ENCODE assay signal across 29 cellular contexts in genomic region chr5:131441184-131441583, GRCh38.
DNase-seq lines count a peak whose midpoint lies in the region; ATAC-seq and TF ChIP-seq lines count a peak whose summit lies in the region.
"Had no signal": no experiment of that assay in that cellular context is flagged by ENCODE, and none has a peak within 500 bp of the region (broad histone marks: within the 10 kb centered on the region; RNA-seq: fewer than 3 reads in every experiment).

No MANE protein-coding gene starts in this region.

- no peaks in the 10 kb centered on the region for H3K4me1 ChIP-seq in CD8-positive, alpha-beta T cell (ENCODE audit: insufficient read depth, low read length)
- H3K4me1 ChIP-seq in naive thymus-derived CD4-positive, alpha-beta T cell (ENCODE audit: control insufficient read depth in 2 of 2, insufficient read depth in 2 of 2, low read length in 2 of 2), result no peaks in the 10 kb centered on the region

- H3K27me3 ChIP-seq in CD8-positive, alpha-beta T cell (ENCODE audit: insufficient read depth, low read length), result no peaks in the 10 kb centered on the region
- no peaks in the 10 kb centered on the region for H3K27me3 ChIP-seq in naive thymus-derived CD4-positive, alpha-beta T cell (ENCODE audit: control insufficient read depth in 2 of 2, insufficient read depth in 2 of 2, low read length in 2 of 2)
- H3K27me3 ChIP-seq: heart right ventricle had no signal

- intact Hi-C loops in CD8-positive, alpha-beta T cell (cut with DNase I, micrococcal nuclease), result loop anchor here in 1 of 2 experiments (5.0 kb wide), 2 partner anchors 36 to 51 kb away; no protein-coding TSS in a partner anchor
- intact Hi-C loops in naive thymus-derived CD4-positive, alpha-beta T cell (cut with micrococcal nuclease), result loop anchor here in 1 of 2 donors (5.0 to 10.0 kb wide), 2 partner anchors 36 to 354 kb away; partner anchors contain the start of gene FNIP1

- H3K4me3 ChIP-seq in CD8-positive, alpha-beta T cell (ENCODE audit: low read depth, low read length), result no peak overlapping the region
- H3K4me3 ChIP-seq in naive thymus-derived CD4-positive, alpha-beta T cell (ENCODE audit: low read length), result no peak overlapping the region
- H3K4me3 ChIP-seq: heart right ventricle had no signal

- no peaks in the 10 kb centered on the region for H3K9me3 ChIP-seq in CD8-positive, alpha-beta T cell (ENCODE audit: low read length)
- H3K9me3 ChIP-seq in naive thymus-derived CD4-positive, alpha-beta T cell (ENCODE audit: control insufficient read depth in 2 of 3, low read length in 3 of 3), result no peaks in the 10 kb centered on the region
- H3K9me3 ChIP-seq: heart right ventricle had no signal

- H3K4me1 Mint-ChIP-seq in activated naive CD4-positive, alpha-beta T cell treated with anti-CD3 and anti-CD28 coated beads, Interleukin-2, amount 50 U/mL, for 24 hours, result peaks cover 34% of the 10 kb centered on the region
- peaks cover 21% of the 10 kb centered on the region for H3K4me1 Mint-ChIP-seq in CD8-positive, alpha-beta T cell (ENCODE audit: low read depth)
- peaks cover 3% of the 10 kb centered on the region for H3K4me1 Mint-ChIP-seq in activated naive CD8-positive, alpha-beta T cell treated with anti-CD3 and anti-CD28 coated beads for 36 hours
- peaks cover 4 to 52% (median 35%) of the 10 kb centered on the region in 7 donors for H3K4me1 Mint-ChIP-seq in naive thymus-derived CD4-positive, alpha-beta T cell
- H3K4me1 Mint-ChIP-seq in activated CD8-positive, alpha-beta memory T cell treated with anti-CD3 and anti-CD28 coated beads, Interleukin-2, amount 10 ng/mL, durations not matched to agents 7 days and 5 days, result peaks cover 2% of the 10 kb centered on the region

- H3K36me3 Mint-ChIP-seq in activated naive CD4-positive, alpha-beta T cell treated with anti-CD3 and anti-CD28 coated beads, Interleukin-2, amount 50 U/mL, for 24 hours, result peaks cover 21% of the 10 kb centered on the region
- peaks cover 89% of the 10 kb centered on the region for H3K36me3 Mint-ChIP-seq in CD8-positive, alpha-beta T cell
- peaks cover 26% of the 10 kb centered on the region for H3K36me3 Mint-ChIP-seq in activated naive CD8-positive, alpha-beta T cell treated with anti-CD3 and anti-CD28 coated beads for 36 hours
- peaks cover 15 to 63% (median 46%) of the 10 kb centered on the region in 5 donors for H3K36me3 Mint-ChIP-seq in naive thymus-derived CD4-positive, alpha-beta T cell
- peaks cover 45% of the 10 kb centered on the region for H3K36me3 Mint-ChIP-seq in activated CD8-positive, alpha-beta memory T cell treated with anti-CD3 and anti-CD28 coated beads, Interleukin-2, amount 10 ng/mL, durations not matched to agents 7 days and 5 days

- ATAC-seq in CD8-positive, alpha-beta T cell, result no peak
- ATAC-seq in naive thymus-derived CD4-positive, alpha-beta T cell, result no peak
- no peak for ATAC-seq in GM21360 (IDR thresholded peaks at IDR 0.05; ENCODE audit: unreplicated experiment)
- no peak for ATAC-seq in activated CD8-positive, alpha-beta memory T cell treated with anti-CD3 and anti-CD28 coated beads, Interleukin-2, amount 10 ng/mL, durations not matched to agents 7 days and 5 days
- ATAC-seq: activated CD4-positive, CD25-positive, alpha-beta regulatory T cell treated with anti-CD3 and anti-CD28 coated beads, Interleukin-2, amount 50 U/mL, for 24 hours; esophagus mucosa had no signal

- CTCF ChIA-PET in CD8-positive, alpha-beta T cell (lab: Charles Lee), result no interaction called here
- CTCF ChIA-PET in naive thymus-derived CD4-positive, alpha-beta T cell (lab: Charles Lee), result interaction anchor here (1.2 kb wide), 1 partner anchor 148 kb away, joined by 6 read pairs; no protein-coding TSS in a partner anchor
- CTCF ChIA-PET in activated CD8-positive, alpha-beta memory T cell treated with anti-CD3 and anti-CD28 coated beads, Interleukin-2, amount 10 ng/mL, durations not matched to agents 7 days and 5 days (lab: Charles Lee), result interaction anchor here (0.6 to 0.9 kb wide), 2 partner anchors 13 to 931 kb away, joined by 3 read pairs; no protein-coding TSS in a partner anchor

- DNase-seq in activated naive CD4-positive, alpha-beta T cell treated with Interleukin-2 at 50 U/mL for 16 hours, result no peak
- DNase-seq in CD8-positive, alpha-beta T cell, result no peak
- DNase-seq in activated naive CD8-positive, alpha-beta T cell treated with anti-CD3 and anti-CD28 coated beads for 36 hours, result no peak
- DNase-seq in naive thymus-derived CD4-positive, alpha-beta T cell, result no peak
- no peak for DNase-seq in stimulated activated CD4-positive, alpha-beta T cell treated with anti-CD3 and anti-CD28 coated beads, Interleukin-4, amount 100 ng/mL, for 4 hours
- DNase-seq in activated CD8-positive, alpha-beta memory T cell treated with anti-CD3 and anti-CD28 coated beads, Interleukin-2, amount 10 ng/mL, durations not matched to agents 7 days and 5 days, result no peak
- DNase-seq: activated CD4-positive, alpha-beta T cell treated with anti-CD3 and anti-CD28 coated beads, Interleukin-2, amount 50 U/mL, for 48 hours; activated CD8-positive, alpha-beta memory T cell treated with anti-CD3 and anti-CD28 coated beads, Interleukin-2, amount 50 U/mL, for 48 hours; activated effector memory CD4-positive, alpha-beta T cell treated with Interleukin-2 at 50 U/mL for 16 hours; C1 segment of cervical spinal cord; central memory CD4-positive, alpha-beta T cell; endodermal cell; heart right ventricle; IMR-90; kidney; midbrain; naive B cell; NCI-H524; OCI-M1; stimulated activated CD4-positive, alpha-beta T cell treated with anti-CD3 and anti-CD28 coated beads, Interleukin-4, amount 100 ng/mL, for 24 hours; substantia nigra; T-helper 2 cell had no signal

- H3K36me3 ChIP-seq in CD8-positive, alpha-beta T cell (ENCODE audit: insufficient read depth, low read length), result peaks cover 60% of the 10 kb centered on the region
- peaks cover 14 to 87% (median 37%) of the 10 kb centered on the region in 3 experiments for H3K36me3 ChIP-seq in naive thymus-derived CD4-positive, alpha-beta T cell (ENCODE audit: control insufficient read depth in 2 of 3, insufficient read depth in 3 of 3, low read length in 3 of 3)

- no peak overlapping the region for H3K27ac ChIP-seq in CD8-positive, alpha-beta T cell (ENCODE audit: low read depth, low read length)
- no peak overlapping the region for H3K27ac ChIP-seq in naive thymus-derived CD4-positive, alpha-beta T cell (ENCODE audit: low read depth, low read length)
- H3K27ac ChIP-seq: heart right ventricle, RWPE1 had no signal

- H3K27me3 Mint-ChIP-seq in activated naive CD4-positive, alpha-beta T cell treated with anti-CD3 and anti-CD28 coated beads, Interleukin-2, amount 50 U/mL, for 24 hours, result no peaks in the 10 kb centered on the region
- no peaks in the 10 kb centered on the region for H3K27me3 Mint-ChIP-seq in CD8-positive, alpha-beta T cell (ENCODE audit: low read depth)
- H3K27me3 Mint-ChIP-seq in activated naive CD8-positive, alpha-beta T cell treated with anti-CD3 and anti-CD28 coated beads for 36 hours, result no peaks in the 10 kb centered on the region
- no peaks in the 10 kb centered on the region for H3K27me3 Mint-ChIP-seq in naive thymus-derived CD4-positive, alpha-beta T cell
- H3K27me3 Mint-ChIP-seq in activated CD8-positive, alpha-beta memory T cell treated with anti-CD3 and anti-CD28 coated beads, Interleukin-2, amount 10 ng/mL, durations not matched to agents 7 days and 5 days, result no peaks in the 10 kb centered on the region
- H3K27me3 Mint-ChIP-seq: dendritic cell treated with granulocyte-macrophage colony-stimulating factor and Interleukin-4, amounts not matched to agents 40 ng/mL and 50 ng/mL, for 4 days; naive B cell; type B pancreatic cell had no signal

- no peak for TF ChIP-seq CTCF in CD8-positive, alpha-beta T cell (IDR thresholded peaks at IDR 0.05)

- POLR2A ChIA-PET in CD8-positive, alpha-beta T cell (lab: Charles Lee), result interaction anchor here (1.2 kb wide), 1 partner anchor 12 kb away, joined by 3 read pairs; no protein-coding TSS in a partner anchor
- POLR2A ChIA-PET in naive thymus-derived CD4-positive, alpha-beta T cell (lab: Charles Lee), result interaction anchor here (0.5 to 0.6 kb wide), 2 partner anchors 17 to 271 kb away, joined by 3 to 4 read pairs; no protein-coding TSS in a partner anchor

- H3K27ac Mint-ChIP-seq in activated naive CD4-positive, alpha-beta T cell treated with anti-CD3 and anti-CD28 coated beads, Interleukin-2, amount 50 U/mL, for 24 hours, result peak overlapping the region; percentile 91
- H3K27ac Mint-ChIP-seq in CD8-positive, alpha-beta T cell, result peak overlapping the region; percentile 27
- peak overlapping the region; percentile 4 for H3K27ac Mint-ChIP-seq in activated naive CD8-positive, alpha-beta T cell treated with anti-CD3 and anti-CD28 coated beads for 36 hours
- H3K27ac Mint-ChIP-seq in naive thymus-derived CD4-positive, alpha-beta T cell, result peak overlapping the region in 7 of 9 donors; percentile 39 to 80 (median 60)
- no peak overlapping the region for H3K27ac Mint-ChIP-seq in activated CD8-positive, alpha-beta memory T cell treated with anti-CD3 and anti-CD28 coated beads, Interleukin-2, amount 10 ng/mL, durations not matched to agents 7 days and 5 days
- H3K27ac Mint-ChIP-seq: dendritic cell treated with granulocyte-macrophage colony-stimulating factor and Interleukin-4, amounts not matched to agents 40 ng/mL and 50 ng/mL, for 4 days; endodermal cell; type B pancreatic cell had no signal

- no peaks in the 10 kb centered on the region for H3K9me3 Mint-ChIP-seq in activated naive CD4-positive, alpha-beta T cell treated with anti-CD3 and anti-CD28 coated beads, Interleukin-2, amount 50 U/mL, for 24 hours
- H3K9me3 Mint-ChIP-seq in CD8-positive, alpha-beta T cell, result no peaks in the 10 kb centered on the region
- H3K9me3 Mint-ChIP-seq in activated naive CD8-positive, alpha-beta T cell treated with anti-CD3 and anti-CD28 coated beads for 36 hours, result no peaks in the 10 kb centered on the region
- no peaks in the 10 kb centered on the region for H3K9me3 Mint-ChIP-seq in naive thymus-derived CD4-positive, alpha-beta T cell
- H3K9me3 Mint-ChIP-seq in activated CD8-positive, alpha-beta memory T cell treated with anti-CD3 and anti-CD28 coated beads, Interleukin-2, amount 10 ng/mL, durations not matched to agents 7 days and 5 days (ENCODE audit: low read depth), result no peaks in the 10 kb centered on the region
- H3K9me3 Mint-ChIP-seq: dendritic cell treated with granulocyte-macrophage colony-stimulating factor and Interleukin-4, amounts not matched to agents 40 ng/mL and 50 ng/mL, for 4 days; endodermal cell; naive B cell; type B pancreatic cell had no signal

- no peak overlapping the region for H3K4me3 Mint-ChIP-seq in activated naive CD4-positive, alpha-beta T cell treated with anti-CD3 and anti-CD28 coated beads, Interleukin-2, amount 50 U/mL, for 24 hours
- no peak overlapping the region for H3K4me3 Mint-ChIP-seq in CD8-positive, alpha-beta T cell
- H3K4me3 Mint-ChIP-seq in activated naive CD8-positive, alpha-beta T cell treated with anti-CD3 and anti-CD28 coated beads for 36 hours, result no peak overlapping the region
- peak overlapping the region in 1 of 10 donors; percentile 30 for H3K4me3 Mint-ChIP-seq in naive thymus-derived CD4-positive, alpha-beta T cell
- no peak overlapping the region for H3K4me3 Mint-ChIP-seq in activated CD8-positive, alpha-beta memory T cell treated with anti-CD3 and anti-CD28 coated beads, Interleukin-2, amount 10 ng/mL, durations not matched to agents 7 days and 5 days
- H3K4me3 Mint-ChIP-seq: dendritic cell treated with granulocyte-macrophage colony-stimulating factor and Interleukin-4, amounts not matched to agents 40 ng/mL and 50 ng/mL, for 4 days; endodermal cell; naive B cell; type B pancreatic cell had no signal
